ENCODE assay signal across 1 cellular context in the genomic region with DNA sequence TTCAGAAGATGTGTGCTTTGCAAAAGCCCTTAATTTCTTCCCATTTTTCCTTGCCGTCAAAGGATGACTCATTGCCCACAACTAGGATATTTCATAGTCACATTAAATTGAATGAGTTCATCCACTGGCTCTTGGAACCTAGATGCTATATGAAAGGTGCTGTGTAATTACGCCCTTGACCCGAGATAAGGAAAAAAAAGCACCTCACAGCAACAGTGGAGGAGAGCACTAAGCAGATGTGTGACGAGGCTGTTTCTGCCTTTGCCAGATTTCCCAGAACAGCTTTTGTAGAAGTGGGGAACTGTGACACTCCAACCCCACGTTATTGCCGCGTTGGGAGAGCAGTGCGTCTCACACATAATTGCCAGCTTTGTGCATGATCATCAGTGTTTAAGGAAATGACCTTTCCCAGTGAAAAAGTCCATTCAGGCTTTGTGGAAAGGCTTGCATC.
TF ChIP-seq lines count a peak whose summit lies in the region.

No MANE protein-coding gene starts in this region.

TF ChIP-seq in K562, 482 proteins besides CTCF, POLR2A, EP300 and RAD21 (continued from another document):
- TF ChIP-seq, protein P1, sequence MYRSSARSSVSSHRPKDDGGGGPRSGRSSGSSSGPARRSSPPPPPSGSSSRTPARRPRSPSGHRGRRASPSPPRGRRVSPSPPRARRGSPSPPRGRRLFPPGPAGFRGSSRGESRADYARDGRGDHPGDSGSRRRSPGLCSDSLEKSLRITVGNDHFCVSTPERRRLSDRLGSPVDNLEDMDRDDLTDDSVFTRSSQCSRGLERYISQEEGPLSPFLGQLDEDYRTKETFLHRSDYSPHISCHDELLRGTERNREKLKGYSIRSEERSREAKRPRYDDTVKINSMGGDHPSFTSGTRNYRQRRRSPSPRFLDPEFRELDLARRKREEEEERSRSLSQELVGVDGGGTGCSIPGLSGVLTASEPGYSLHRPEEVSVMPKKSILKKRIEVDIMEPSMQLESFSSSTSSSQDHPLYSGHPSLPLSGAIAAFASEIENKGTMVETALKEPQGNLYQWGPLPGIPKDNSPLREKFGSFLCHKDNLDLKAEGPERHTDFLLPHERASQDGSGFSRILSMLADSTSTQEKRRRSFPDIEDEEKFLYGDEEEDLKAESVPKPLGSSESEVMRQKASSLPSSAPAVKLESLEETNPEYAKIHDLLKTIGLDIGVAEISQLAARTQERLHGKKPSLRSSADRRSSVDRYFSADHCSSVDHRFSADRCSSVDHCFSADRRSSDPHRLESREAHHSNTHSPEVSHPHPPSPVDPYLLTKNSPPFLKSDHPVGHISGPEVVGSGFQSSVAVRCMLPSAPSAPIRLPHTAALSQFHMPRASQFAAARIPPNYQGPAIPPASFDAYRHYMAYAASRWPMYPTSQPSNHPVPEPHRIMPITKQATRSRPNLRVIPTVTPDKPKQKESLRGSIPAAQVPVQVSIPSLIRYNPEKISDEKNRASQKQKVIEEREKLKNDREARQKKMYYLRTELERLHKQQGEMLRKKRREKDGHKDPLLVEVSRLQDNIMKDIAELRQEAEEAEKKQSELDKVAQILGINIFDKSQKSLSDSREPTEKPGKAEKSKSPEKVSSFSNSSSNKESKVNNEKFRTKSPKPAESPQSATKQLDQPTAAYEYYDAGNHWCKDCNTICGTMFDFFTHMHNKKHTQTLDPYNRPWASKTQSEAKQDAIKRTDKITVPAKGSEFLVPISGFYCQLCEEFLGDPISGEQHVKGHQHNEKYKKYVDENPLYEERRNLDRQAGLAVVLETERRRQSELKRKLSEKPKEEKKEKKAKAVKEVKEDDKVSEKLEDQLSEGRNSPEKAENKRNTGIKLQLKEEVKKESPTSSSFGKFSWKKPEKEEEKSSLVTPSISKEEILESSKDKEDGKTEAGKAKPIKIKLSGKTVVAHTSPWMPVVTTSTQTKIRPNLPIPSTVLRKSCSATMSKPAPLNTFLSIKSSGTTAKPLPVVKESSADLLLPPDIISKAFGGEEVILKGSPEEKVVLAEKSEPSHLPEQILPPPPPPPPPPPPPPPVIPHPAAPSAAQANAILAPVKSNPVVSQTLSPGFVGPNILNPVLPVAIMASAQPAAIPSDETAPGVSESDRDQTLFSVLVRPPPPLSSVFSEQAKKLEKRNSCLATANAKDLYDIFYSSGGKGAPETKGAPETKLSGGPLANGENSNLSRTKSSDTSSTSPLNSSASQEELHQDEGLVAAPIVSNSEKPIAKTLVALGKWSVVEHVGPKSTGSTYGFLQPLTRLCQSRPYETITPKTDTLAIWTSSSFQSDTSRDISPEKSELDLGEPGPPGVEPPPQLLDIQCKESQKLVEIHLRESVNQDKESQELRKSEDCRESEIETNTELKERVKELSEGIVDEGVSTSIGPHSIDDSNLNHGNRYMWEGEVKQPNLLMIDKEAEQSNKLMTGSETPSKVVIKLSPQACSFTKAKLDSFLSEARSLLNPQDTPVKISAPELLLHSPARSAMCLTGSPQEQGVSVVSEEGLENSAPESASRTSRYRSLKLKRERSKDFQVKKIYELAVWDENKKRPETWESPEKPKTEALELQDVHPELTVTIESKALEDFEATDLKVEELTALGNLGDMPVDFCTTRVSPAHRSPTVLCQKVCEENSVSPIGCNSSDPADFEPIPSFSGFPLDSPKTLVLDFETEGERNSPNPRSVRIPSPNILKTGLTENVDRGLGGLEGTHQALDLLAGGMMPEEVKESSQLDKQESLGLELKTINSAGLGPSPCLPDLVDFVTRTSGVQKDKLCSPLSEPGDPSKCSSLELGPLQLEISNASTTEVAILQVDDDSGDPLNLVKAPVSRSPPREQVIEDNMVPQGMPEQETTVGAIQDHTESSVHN (IDR thresholded peaks at IDR 0.05; ENCODE audit: borderline replicate concordance in 1 of 2, low read depth in 1 of 2): peak in 1 of 2 experiments; percentile 86; a peak in 2 of 4 replicates
- TF ChIP-seq DACH1 (IDR thresholded peaks at IDR 0.05; ENCODE audit: partially characterized antibody) (no peak), FOXK1 (CRISPR knock-in tag; IDR thresholded peaks at IDR 0.05; ENCODE audit: borderline replicate concordance) (no peak), SMARCE1 (IDR thresholded peaks at IDR 0.05) (peak; percentile 92; the same call in 1 of the 2 replicates), U2AF2 (optimal IDR thresholded peaks at IDR 0.05; ENCODE audit: low read depth, low read length) (no peak), NR2C1 (IDR thresholded peaks at IDR 0.05) (peak; percentile 80), NR2C1 (tag; IDR thresholded peaks at IDR 0.05) (peak; percentile 86), TEAD2 (tag; IDR thresholded peaks at IDR 0.05) (0 out of 2 replicates have a peak, but pooled peaks have one; percentile 7), ZNF76 (CRISPR knock-in tag; IDR thresholded peaks at IDR 0.05; ENCODE audit: borderline replicate concordance) (no peak), NFYB (IDR thresholded peaks at IDR 0.05; ENCODE audit: extremely low read depth, insufficient read length) (no peak), ZC3H4 (CRISPR knock-in tag; IDR thresholded peaks at IDR 0.05; ENCODE audit: borderline replicate concordance) (no peak), BDP1 (IDR thresholded peaks at IDR 0.05; ENCODE audit: insufficient read depth, insufficient read length) (no peak), ZNF551 (CRISPR knock-in tag; IDR thresholded peaks at IDR 0.05) (no peak), STAT5A (IDR thresholded peaks at IDR 0.05; ENCODE audit: borderline replicate concordance, low read length) (peak; percentile 65), NBN (IDR thresholded peaks at IDR 0.05; ENCODE audit: low read depth) (peak; percentile 72; the same call in 1 of the 2 replicates), ZNF830 (CRISPR knock-in tag; IDR thresholded peaks at IDR 0.05) (no peak), TAF15 (IDR thresholded peaks at IDR 0.05; ENCODE audit: low read depth, low read length) (no peak), RBM15 (IDR thresholded peaks at IDR 0.05; ENCODE audit: insufficient read depth, low read length) (no peak), CBFA2T3 (IDR thresholded peaks at IDR 0.05) (peak; percentile 82), TCF3 (CRISPR knock-in tag; IDR thresholded peaks at IDR 0.05) (peak; percentile 68), CTBP1 (IDR thresholded peaks at IDR 0.05; ENCODE audit: borderline replicate concordance) (peak; percentile 97), CEBPG (CRISPR knock-in tag; IDR thresholded peaks at IDR 0.05) (no peak), CEBPG (tag; conservative IDR thresholded peaks at IDR 0.05 in 1 of 2, IDR thresholded peaks at IDR 0.05 in 1 of 2) (peak; percentile 26 to 72; a peak in 2 of 4 replicates), SOX6 (IDR thresholded peaks at IDR 0.05) (peak; percentile 77; the same call in 1 of the 2 replicates), CBX3 (IDR thresholded peaks at IDR 0.05; ENCODE audit: borderline replicate concordance in 1 of 2, low read length in 2 of 2) (no peak)
- TF ChIP-seq, protein P2, sequence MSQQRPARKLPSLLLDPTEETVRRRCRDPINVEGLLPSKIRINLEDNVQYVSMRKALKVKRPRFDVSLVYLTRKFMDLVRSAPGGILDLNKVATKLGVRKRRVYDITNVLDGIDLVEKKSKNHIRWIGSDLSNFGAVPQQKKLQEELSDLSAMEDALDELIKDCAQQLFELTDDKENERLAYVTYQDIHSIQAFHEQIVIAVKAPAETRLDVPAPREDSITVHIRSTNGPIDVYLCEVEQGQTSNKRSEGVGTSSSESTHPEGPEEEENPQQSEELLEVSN (IDR thresholded peaks at IDR 0.05; ENCODE audit: borderline replicate concordance in 1 of 2, extremely low read depth in 1 of 2, insufficient read depth in 1 of 2, insufficient read length in 1 of 2, low read depth in 1 of 2, low read length in 1 of 2, poor library complexity in 1 of 2, severe bottlenecking in 1 of 2): no peak
- TF ChIP-seq, protein P3, sequence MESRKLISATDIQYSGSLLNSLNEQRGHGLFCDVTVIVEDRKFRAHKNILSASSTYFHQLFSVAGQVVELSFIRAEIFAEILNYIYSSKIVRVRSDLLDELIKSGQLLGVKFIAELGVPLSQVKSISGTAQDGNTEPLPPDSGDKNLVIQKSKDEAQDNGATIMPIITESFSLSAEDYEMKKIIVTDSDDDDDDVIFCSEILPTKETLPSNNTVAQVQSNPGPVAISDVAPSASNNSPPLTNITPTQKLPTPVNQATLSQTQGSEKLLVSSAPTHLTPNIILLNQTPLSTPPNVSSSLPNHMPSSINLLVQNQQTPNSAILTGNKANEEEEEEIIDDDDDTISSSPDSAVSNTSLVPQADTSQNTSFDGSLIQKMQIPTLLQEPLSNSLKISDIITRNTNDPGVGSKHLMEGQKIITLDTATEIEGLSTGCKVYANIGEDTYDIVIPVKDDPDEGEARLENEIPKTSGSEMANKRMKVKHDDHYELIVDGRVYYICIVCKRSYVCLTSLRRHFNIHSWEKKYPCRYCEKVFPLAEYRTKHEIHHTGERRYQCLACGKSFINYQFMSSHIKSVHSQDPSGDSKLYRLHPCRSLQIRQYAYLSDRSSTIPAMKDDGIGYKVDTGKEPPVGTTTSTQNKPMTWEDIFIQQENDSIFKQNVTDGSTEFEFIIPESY (CRISPR knock-in tag; IDR thresholded peaks at IDR 0.05): no peak
- TF ChIP-seq, protein P4, sequence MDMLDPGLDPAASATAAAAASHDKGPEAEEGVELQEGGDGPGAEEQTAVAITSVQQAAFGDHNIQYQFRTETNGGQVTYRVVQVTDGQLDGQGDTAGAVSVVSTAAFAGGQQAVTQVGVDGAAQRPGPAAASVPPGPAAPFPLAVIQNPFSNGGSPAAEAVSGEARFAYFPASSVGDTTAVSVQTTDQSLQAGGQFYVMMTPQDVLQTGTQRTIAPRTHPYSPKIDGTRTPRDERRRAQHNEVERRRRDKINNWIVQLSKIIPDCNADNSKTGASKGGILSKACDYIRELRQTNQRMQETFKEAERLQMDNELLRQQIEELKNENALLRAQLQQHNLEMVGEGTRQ (CRISPR knock-in tag; IDR thresholded peaks at IDR 0.05): no peak
